In genomic region chr14:24241829-24242443, GRCh38 we compare ENCODE assay signal across 8 cellular contexts. TPM values are rescaled to one million over a fixed set of nuclear protein-coding genes. Genes with fewer than 3 reads are reported as not detected.
DNase-seq lines count a peak whose midpoint lies in the region; ATAC-seq and TF ChIP-seq lines count a peak whose summit lies in the region.

No MANE protein-coding gene starts in this region.

- CTCF ChIA-PET in A673 (lab: Charles Lee) = interaction anchor here (0.9 to 2.4 kb wide), 9 partner anchors 29 to 200 kb away, joined by 3 to 36 read pairs (median 6); partner anchors contain the start of genes CIDEB, DHRS1, NOP9 and RABGGTA

- DNase-seq in A673 (ENCODE audit: low spot score) (peak; percentile 96), NCI-H2107 treated with DMSO at 0.1 percent for 48 hours (lab: John Stamatoyannopoulos, UW; ENCODE audit: unreplicated experiment) (peak; percentile 98), WERI-Rb-1 (peak; percentile 93), cerebellar cortex (ENCODE audit: low spot score) (peak; percentile 93), kidney glomerular epithelial cell (lab: John Stamatoyannopoulos, UW) (peak; percentile 95)
- peak; percentile 86 to 94 (median 88) for DNase-seq in stimulated activated CD4-positive, alpha-beta T cell treated with anti-CD3 and anti-CD28 coated beads, Interleukin-1b, Interleukin-23, amount 100 ng/mL, for 24 hours (ENCODE audit: low read depth in 4 of 4, low spot score in 1 of 4)

- H3K4me1 ChIP-seq in A673 (ENCODE audit: insufficient read depth, low read length, poor library complexity, severe bottlenecking) = peaks cover 10% of the 10 kb centered on the region

- POLR2A ChIA-PET in A673 (lab: Charles Lee; ENCODE audit: low non-redundant PET) = interaction anchor here (0.5 to 1.1 kb wide), 3 partner anchors 8 to 148 kb away, joined by 3 to 4 read pairs (median 3); partner anchors contain the start of genes PCK2 and TM9SF1

- intact Hi-C loops in A673 (cut with micrococcal nuclease; ENCODE audit: unreplicated experiment) = loop anchor here (2.0 kb wide), 2 partner anchors 29 to 189 kb away; partner anchors contain the start of gene RABGGTA

- ATAC-seq in GM18508 (IDR thresholded peaks at IDR 0.05; ENCODE audit: insufficient read depth, unreplicated experiment) (peak; percentile 44), HG03025 (IDR thresholded peaks at IDR 0.05; ENCODE audit: low FRiP score, unreplicated experiment) (peak; percentile 70)

- H3K9me3 ChIP-seq in A673 (ENCODE audit: low read depth, low read length, poor library complexity, severe bottlenecking) (no peaks in the 10 kb centered on the region), WERI-Rb-1 (ENCODE audit: severe bottlenecking) (no peaks in the 10 kb centered on the region)

- peak; percentile 47 for TF ChIP-seq CTCF in A673 (conservative IDR thresholded peaks at IDR 0.05; ENCODE audit: low read depth, low read length)
- TF ChIP-seq CTCF in WERI-Rb-1 (IDR thresholded peaks at IDR 0.05; ENCODE audit: low read depth, low read length) = peak; percentile 54

- TSS peak; percentile 31 for BruUV-seq in A673 (replicated peaks; lab: Mats Ljungman, UMichigan)

- no peaks in the 10 kb centered on the region for H3K27me3 ChIP-seq in A673 (replicated peaks; ENCODE audit: insufficient read depth, low read depth, low read length, poor library complexity)
- no peaks in the 10 kb centered on the region for H3K27me3 ChIP-seq in WERI-Rb-1 (ENCODE audit: insufficient read depth, low read depth, severe bottlenecking)

- H3K27ac ChIP-seq in A673 (ENCODE audit: low read depth, low read length, poor library complexity, severe bottlenecking) (peak overlapping the region; percentile 95), WERI-Rb-1 (peak overlapping the region; percentile 97)

- peak overlapping the region; percentile 57 for H3K4me3 ChIP-seq in A673 (ENCODE audit: low read depth, low read length, poor library complexity, severe bottlenecking)
- peak overlapping the region; percentile 73 for H3K4me3 ChIP-seq in WERI-Rb-1 (ENCODE audit: low read depth, low read length)

- H3K36me3 ChIP-seq in A673 (ENCODE audit: insufficient read depth, low read length, poor library complexity, severe bottlenecking) (peaks cover 40% of the 10 kb centered on the region), WERI-Rb-1 (peaks cover 44% of the 10 kb centered on the region)

RNA-seq across cellular contexts. Expression of gene TINF2, which starts 0.5 kb away (rescaled TPM):
- total RNA-seq in A673 (2021) = 46.1 and 47.0 TPM in 2 replicates

RNA-seq across cellular contexts. Expression of gene GMPR2, which starts 9.2 kb away (rescaled TPM):
- total RNA-seq in A673 (2021) = 82.7 and 85.8 TPM in 2 replicates

RNA-seq across cellular contexts. Expression of gene NEDD8, which starts 9.8 kb away (rescaled TPM):
- 257 and 266 TPM in 2 replicates for total RNA-seq in A673 (2021)

RNA-seq across cellular contexts. Expression of gene TGM1, which starts 21.0 kb away (rescaled TPM):
- total RNA-seq in A673 (2021) = 1.5 and 3.5 TPM in 2 replicates

RNA-seq across cellular contexts. Expression of gene MDP1, which starts 26.1 kb away (rescaled TPM):
- total RNA-seq in A673 (2021) = 21.3 and 22.4 TPM in 2 replicates

Comparison
In these comparisons a context has a peak if more than half of its experiments do, and no peak if none do; other contexts are left out.
1. Peak in every context shown above with its lines: DNase-seq, ATAC-seq, H3K4me3 ChIP-seq and H3K27ac ChIP-seq.